ENCODE assay signal across 15 cellular contexts in genomic region chr6:8172510-8172909, GRCh38.
A peak's percentile ranks its signal among the peaks of the same experiment; 100 is the strongest.
DNase-seq lines count a peak whose midpoint lies in the region; ATAC-seq and TF ChIP-seq lines count a peak whose summit lies in the region.
"Had no signal": no experiment of that assay in that cellular context is flagged by ENCODE, and none has a peak within 500 bp of the region (broad histone marks: within the 10 kb centered on the region; RNA-seq: fewer than 3 reads in every experiment).

No MANE protein-coding gene starts in this region.

- no peaks in the 10 kb centered on the region for H3K4me1 ChIP-seq in A673 (ENCODE audit: insufficient read depth, low read length, poor library complexity, severe bottlenecking)

- peaks cover 4% of the 10 kb centered on the region for H3K9me3 Mint-ChIP-seq in progenitor cell of endocrine pancreas (ENCODE audit: low read depth)
- H3K9me3 Mint-ChIP-seq in activated CD8-positive, alpha-beta memory T cell treated with anti-CD3 and anti-CD28 coated beads, Interleukin-2, amount 10 ng/mL, durations not matched to agents 7 days and 5 days (ENCODE audit: low read depth) = no peaks in the 10 kb centered on the region

- no peaks in the 10 kb centered on the region for H3K36me3 Mint-ChIP-seq in progenitor cell of endocrine pancreas (ENCODE audit: insufficient read depth)
- H3K36me3 Mint-ChIP-seq in activated CD8-positive, alpha-beta memory T cell treated with anti-CD3 and anti-CD28 coated beads, Interleukin-2, amount 10 ng/mL, durations not matched to agents 7 days and 5 days = no peaks in the 10 kb centered on the region

- no peaks in the 10 kb centered on the region for H3K27me3 ChIP-seq in A673 (replicated peaks; ENCODE audit: insufficient read depth, low read depth, low read length, poor library complexity)
- no peaks in the 10 kb centered on the region for H3K27me3 ChIP-seq in WERI-Rb-1 (ENCODE audit: insufficient read depth, low read depth, severe bottlenecking)

- H3K27me3 Mint-ChIP-seq in progenitor cell of endocrine pancreas = peaks cover 3% of the 10 kb centered on the region
- H3K27me3 Mint-ChIP-seq in activated CD8-positive, alpha-beta memory T cell treated with anti-CD3 and anti-CD28 coated beads, Interleukin-2, amount 10 ng/mL, durations not matched to agents 7 days and 5 days = no peaks in the 10 kb centered on the region

- POLR2A ChIA-PET in A673 (lab: Charles Lee; ENCODE audit: low non-redundant PET) = no interaction called here

- no TSS peak for BruUV-seq in A673 (replicated peaks; lab: Mats Ljungman, UMichigan)

- H3K27ac ChIP-seq in A673 (ENCODE audit: low read depth, low read length, poor library complexity, severe bottlenecking) = no peak overlapping the region
- H3K27ac ChIP-seq in WERI-Rb-1 = no peak overlapping the region
- H3K27ac ChIP-seq: PC-9 had no signal

- 0 out of 2 replicates have a peak, but pooled peaks have one; percentile 13 for TF ChIP-seq CTCF in LNCaP clone FGC (IDR thresholded peaks at IDR 0.05; ENCODE audit: control insufficient read depth, extremely low read depth, insufficient read depth)
- no peak for TF ChIP-seq CTCF in progenitor cell of endocrine pancreas (IDR thresholded peaks at IDR 0.05; ENCODE audit: unreplicated experiment)
- no peak for TF ChIP-seq CTCF in A673 (conservative IDR thresholded peaks at IDR 0.05; ENCODE audit: low read depth, low read length)
- TF ChIP-seq CTCF in WERI-Rb-1 (IDR thresholded peaks at IDR 0.05; ENCODE audit: low read depth, low read length) = no peak

- peak overlapping the region; percentile 59 for H3K27ac Mint-ChIP-seq in progenitor cell of endocrine pancreas
- no peak overlapping the region for H3K27ac Mint-ChIP-seq in activated CD8-positive, alpha-beta memory T cell treated with anti-CD3 and anti-CD28 coated beads, Interleukin-2, amount 10 ng/mL, durations not matched to agents 7 days and 5 days

- H3K36me3 ChIP-seq in A673 (ENCODE audit: insufficient read depth, low read length, poor library complexity, severe bottlenecking) (no peaks in the 10 kb centered on the region), WERI-Rb-1 (no peaks in the 10 kb centered on the region)

- no peak overlapping the region for H3K4me3 Mint-ChIP-seq in progenitor cell of endocrine pancreas (ENCODE audit: low read depth)
- no peak overlapping the region for H3K4me3 Mint-ChIP-seq in activated CD8-positive, alpha-beta memory T cell treated with anti-CD3 and anti-CD28 coated beads, Interleukin-2, amount 10 ng/mL, durations not matched to agents 7 days and 5 days

- CTCF ChIA-PET in A673 (lab: Charles Lee) = no interaction called here
- CTCF ChIA-PET in activated CD8-positive, alpha-beta memory T cell treated with anti-CD3 and anti-CD28 coated beads, Interleukin-2, amount 10 ng/mL, durations not matched to agents 7 days and 5 days (lab: Charles Lee) = no interaction called here

- H3K4me3 ChIP-seq in LNCaP clone FGC (ENCODE audit: low read depth, low read length) = no peak overlapping the region
- no peak overlapping the region for H3K4me3 ChIP-seq in A673 (ENCODE audit: low read depth, low read length, poor library complexity, severe bottlenecking)
- no peak overlapping the region for H3K4me3 ChIP-seq in WERI-Rb-1 (ENCODE audit: low read depth, low read length)
- H3K4me3 ChIP-seq: PC-9 had no signal

- H3K4me1 Mint-ChIP-seq in progenitor cell of endocrine pancreas (ENCODE audit: low read depth) = no peaks in the 10 kb centered on the region
- H3K4me1 Mint-ChIP-seq in activated CD8-positive, alpha-beta memory T cell treated with anti-CD3 and anti-CD28 coated beads, Interleukin-2, amount 10 ng/mL, durations not matched to agents 7 days and 5 days = no peaks in the 10 kb centered on the region

- DNase-seq in NCI-H82 (lab: John Stamatoyannopoulos, UW) (peak; percentile 20), NCI-H82 treated with DMSO at 0.1 percent for 48 hours (lab: John Stamatoyannopoulos, UW; ENCODE audit: unreplicated experiment) (no peak), LNCaP clone FGC (ENCODE audit: low read depth) (no peak), SW480 (ENCODE audit: low spot score) (peak; percentile 27), progenitor cell of endocrine pancreas (ENCODE audit: low spot score, unreplicated experiment) (no peak), A673 (ENCODE audit: low spot score) (no peak), WERI-Rb-1 (no peak)
- DNase-seq in activated CD8-positive, alpha-beta memory T cell treated with anti-CD3 and anti-CD28 coated beads, Interleukin-2, amount 10 ng/mL, durations not matched to agents 7 days and 5 days = no peak
- DNase-seq: ACHN, Caco-2, NCI-H1092, NCI-H1694, NCI-H524, PC-9, SK-N-SH had no signal

- intact Hi-C loops in A673 (cut with micrococcal nuclease; ENCODE audit: unreplicated experiment) = no loop called here

- H3K9me3 ChIP-seq in A673 (ENCODE audit: low read depth, low read length, poor library complexity, severe bottlenecking) = no peaks in the 10 kb centered on the region
- no peaks in the 10 kb centered on the region for H3K9me3 ChIP-seq in WERI-Rb-1 (ENCODE audit: severe bottlenecking)
- H3K9me3 ChIP-seq: SK-N-SH had no signal

- ATAC-seq in activated CD8-positive, alpha-beta memory T cell treated with anti-CD3 and anti-CD28 coated beads, Interleukin-2, amount 10 ng/mL, durations not matched to agents 7 days and 5 days = no peak

Comparison
In these comparisons a context has a peak if more than half of its experiments do, and no peak if none do; other contexts are left out.
1. DNase-seq: peak in NCI-H82 (single experiment) and SW480 (single experiment); none in NCI-H82 treated with DMSO at 0.1 percent for 48 hours (single experiment), LNCaP clone FGC (single experiment), progenitor cell of endocrine pancreas (single experiment), A673 (single experiment), WERI-Rb-1 (single experiment) and activated CD8-positive, alpha-beta memory T cell treated with anti-CD3 and anti-CD28 coated beads, Interleukin-2, amount 10 ng/mL, durations not matched to agents 7 days and 5 days (single experiment).